ENCODE assay signal across 2 cellular contexts in the genomic region with DNA sequence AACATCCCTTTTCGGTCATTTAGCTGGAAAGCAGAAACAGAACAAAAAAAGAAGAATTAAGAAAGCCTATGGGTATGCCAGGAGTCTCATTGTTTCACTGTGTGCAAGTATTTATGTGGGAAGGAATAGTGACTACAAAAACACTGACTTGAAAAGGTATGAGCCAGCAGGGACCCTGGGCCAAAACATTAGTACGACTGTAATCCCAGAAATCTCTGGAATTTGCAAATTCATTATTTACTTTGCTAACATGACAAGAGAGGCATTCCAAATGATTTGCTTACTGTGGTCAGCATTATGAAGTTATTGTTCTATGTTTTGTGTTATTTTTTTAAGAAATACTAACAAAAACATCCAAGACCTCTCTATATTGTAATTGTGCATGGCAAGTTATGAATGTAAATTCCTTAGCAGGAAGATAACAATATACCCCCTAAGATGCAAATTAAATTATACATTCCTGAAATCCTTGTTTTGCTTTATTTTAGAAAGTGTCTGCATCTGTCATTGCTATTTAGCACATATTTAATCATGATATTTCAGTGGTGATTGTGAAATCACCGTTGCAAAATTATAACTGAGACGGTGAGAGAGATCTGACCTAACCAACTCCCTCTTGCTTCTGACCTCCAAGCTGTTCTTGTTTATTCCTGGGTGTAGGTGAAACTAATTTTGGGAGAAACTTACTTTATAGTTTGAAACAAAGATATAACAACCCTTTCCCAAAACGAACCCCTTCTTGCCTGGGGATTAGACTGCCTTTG.
TF ChIP-seq lines count a peak whose summit lies in the region.

No MANE protein-coding gene starts in this region.

TF ChIP-seq in A549, 52 proteins besides CTCF, POLR2A, EP300 and RAD21:
- TF ChIP-seq CEBPB (IDR thresholded peaks at IDR 0.05) (peak in 1 of 2 experiments; percentile 46; a peak in 1 of 4 replicates), ZSCAN20 (CRISPR knock-in tag; IDR thresholded peaks at IDR 0.05) (no peak)

TF ChIP-seq in HepG2, 621 proteins besides CTCF, POLR2A, EP300 and RAD21:
- TF ChIP-seq CEBPB (IDR thresholded peaks at IDR 0.05; ENCODE audit: borderline replicate concordance, low read depth, low read length) (peak; percentile 63; the same call in 1 of the 2 replicates), ZFP37 (CRISPR knock-in tag; IDR thresholded peaks at IDR 0.05; ENCODE audit: borderline replicate concordance) (no peak)
TF ChIP-seq in HepG2: peak in this region for 1.
